Comparison of ENCODE assay signal across 8 cellular contexts in the genomic region with DNA sequence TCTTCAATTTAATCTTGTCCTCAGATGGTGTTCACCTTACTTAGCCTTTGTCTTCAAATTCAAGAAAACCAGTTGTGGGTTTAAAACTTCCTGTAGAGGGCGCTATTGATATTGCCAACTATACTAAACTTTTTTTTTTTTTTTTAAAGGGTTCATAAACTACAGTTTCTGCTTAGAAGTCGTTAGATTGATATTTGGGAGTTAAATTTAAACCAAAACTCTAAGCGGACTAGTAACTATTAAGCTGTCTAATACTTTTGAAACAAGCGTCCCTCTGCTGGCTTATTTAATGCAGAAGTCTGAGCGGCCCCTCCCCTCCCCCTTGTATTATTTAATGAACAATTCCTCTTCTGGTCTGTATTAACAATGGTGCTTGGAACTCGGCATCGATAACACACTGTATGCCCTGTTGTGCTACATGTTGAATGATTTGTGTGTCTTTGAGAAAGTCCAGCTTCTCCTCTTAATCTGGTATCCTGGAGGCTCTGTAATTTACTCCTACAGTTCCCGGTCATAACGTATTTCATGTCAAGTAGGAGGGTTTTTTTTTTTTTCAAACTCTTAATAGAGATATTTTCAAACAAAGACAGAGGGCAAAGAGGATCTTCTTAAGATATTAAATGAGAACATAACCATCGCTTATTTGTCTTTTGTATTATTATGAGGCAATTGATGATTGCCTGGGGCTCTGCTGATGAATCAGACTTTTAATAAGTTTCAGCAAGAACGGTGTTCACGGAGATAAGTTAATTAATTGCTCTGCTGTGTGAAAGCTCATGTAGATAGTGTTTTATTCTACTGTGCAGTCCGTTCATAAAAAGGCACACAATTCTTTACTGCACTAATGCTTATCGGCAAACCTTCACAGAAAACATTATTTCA. TPM values are rescaled to one million over a fixed set of nuclear protein-coding genes. Genes with fewer than 3 reads are reported as not detected.
DNase-seq lines count a peak whose midpoint lies in the region; ATAC-seq, FAIRE-seq and TF ChIP-seq lines count a peak whose summit lies in the region.

No MANE protein-coding gene starts in this region.

- H3K9me2 ChIP-seq in Karpas-422 (replicated peaks; ENCODE audit: insufficient read depth, low read length): no peaks in the 10 kb centered on the region
- H3K9me2 ChIP-seq in PC-3 (replicated peaks; ENCODE audit: low read length): no peaks in the 10 kb centered on the region

- intact Hi-C loops in PC-3 (cut with micrococcal nuclease): loop anchor here (1.0 to 5.0 kb wide), 5 partner anchors 90 to 533 kb away; no protein-coding TSS in a partner anchor

- no TSS peak for BruUV-seq in PC-3 (replicated peaks; lab: Mats Ljungman, UMichigan)

- H3K4me2 ChIP-seq in Karpas-422 (ENCODE audit: low read depth, low read length, poor library complexity, severe bottlenecking) (peak overlapping the region; percentile 34), PC-3 (ENCODE audit: low read length) (peak overlapping the region; percentile 90)

- H4K20me1 ChIP-seq in Karpas-422 (ENCODE audit: insufficient read depth, low read depth, low read length): no peaks in the 10 kb centered on the region
- no peaks in the 10 kb centered on the region for H4K20me1 ChIP-seq in PC-3 (ENCODE audit: low read length)

- CTCF ChIA-PET in PC-3 (lab: Charles Lee): interaction anchor here (0.5 to 1.0 kb wide), 6 partner anchors 237 to 975 kb away, joined by 3 to 7 read pairs (median 3); no protein-coding TSS in a partner anchor

- peak; percentile 91 for TF ChIP-seq CTCF in PC-3 (conservative IDR thresholded peaks at IDR 0.05; ENCODE audit: low read depth, low read length)

- no peak overlapping the region for H2AFZ ChIP-seq in Karpas-422 (ENCODE audit: low read length)
- H2AFZ ChIP-seq in PC-3 (ENCODE audit: low read length): peak overlapping the region; percentile 79

- H3K4me3 ChIP-seq in Karpas-422 (ENCODE audit: low read length) (no peak overlapping the region), PC-3 (ENCODE audit: low read length) (peak overlapping the region; percentile 65)

- H3K27me3 ChIP-seq in Karpas-422 (ENCODE audit: low read length): no peaks in the 10 kb centered on the region
- no peaks in the 10 kb centered on the region for H3K27me3 ChIP-seq in PC-3 (ENCODE audit: low read length)

- H3K4me1 ChIP-seq in Karpas-422 (ENCODE audit: low read length) (peaks cover 5% of the 10 kb centered on the region), PC-3 (ENCODE audit: insufficient read depth, low read length) (peaks cover 8% of the 10 kb centered on the region)

- H3F3A ChIP-seq in PC-3 (ENCODE audit: low read length, unreplicated experiment): no peaks in the 10 kb centered on the region

- POLR2A ChIA-PET in PC-3 (lab: Charles Lee; ENCODE audit: unreplicated experiment): no interaction called here

- H3K36me3 ChIP-seq in Karpas-422 (ENCODE audit: insufficient read depth, low read length): no peaks in the 10 kb centered on the region
- H3K36me3 ChIP-seq in PC-3 (ENCODE audit: low read depth, low read length): no peaks in the 10 kb centered on the region

- DNase-seq in DMS153 (lab: John Stamatoyannopoulos, UW) (peak; percentile 70), Karpas-422 (peak; percentile 91), PC-3 (peak; percentile 83), mucosa of gallbladder (ENCODE audit: low spot score) (peak; percentile 22), GDM1 (lab: John Stamatoyannopoulos, UW) (no peak)
- DNase-seq in activated naive CD4-positive, alpha-beta T cell treated with Interleukin-2 at 50 U/mL for 16 hours: no peak

- H3K9ac ChIP-seq in Karpas-422 (ENCODE audit: low read length) (no peak overlapping the region), PC-3 (ENCODE audit: low read length) (peak overlapping the region; percentile 18; the same call in 1 of the 2 replicates)

- peak; percentile 65 for ATAC-seq in PC-3
- ATAC-seq in HG03457 (IDR thresholded peaks at IDR 0.05; ENCODE audit: unreplicated experiment): no peak

- H3K9me3 ChIP-seq in Karpas-422 (ENCODE audit: low read length) (no peaks in the 10 kb centered on the region), PC-3 (ENCODE audit: low read length) (no peaks in the 10 kb centered on the region)

- H3K27ac ChIP-seq in Karpas-422 (ENCODE audit: low read length) (no peak overlapping the region), PC-3 (ENCODE audit: low read length) (no peak overlapping the region)

- peak; percentile 97 for FAIRE-seq in endometrium (lab: Jason Lieb, UNC)

- no peaks in the 10 kb centered on the region for H3K79me2 ChIP-seq in Karpas-422 (ENCODE audit: low read length)
- no peaks in the 10 kb centered on the region for H3K79me2 ChIP-seq in PC-3 (ENCODE audit: low read length)

RNA-seq across cellular contexts. Expression of gene CREB5, which starts 22.6 kb away (rescaled TPM):
- total RNA-seq in Karpas-422 (2014; rRNA removed; shearing (Covaris generic); ENCODE audit: low replicate concordance): 7.8 and 52.1 TPM in 2 replicates
- total RNA-seq in PC-3 (2014; rRNA removed) (5.2 and 6.0 TPM in 2 replicates), mucosa of gallbladder (22.5 TPM)

Comparison
In these comparisons a context has a peak if more than half of its experiments do, and no peak if none do; other contexts are left out.
1. DNase-seq: peak in DMS153 (single experiment), Karpas-422 (single experiment), PC-3 (single experiment) and mucosa of gallbladder (single experiment); none in GDM1 (single experiment) and activated naive CD4-positive, alpha-beta T cell treated with Interleukin-2 at 50 U/mL for 16 hours (single experiment).